ENCODE assay signal across 2 cellular contexts in genomic region chr20:52972965-52973819, GRCh38.
TF ChIP-seq lines count a peak whose summit lies in the region.

No MANE protein-coding gene starts in this region.

TF ChIP-seq in K562, 482 proteins besides CTCF, POLR2A, EP300 and RAD21:
- no peak for TF ChIP-seq BRD9 (IDR thresholded peaks at IDR 0.05; ENCODE audit: low read depth, partially characterized antibody)
- TF ChIP-seq ZBTB8A (IDR thresholded peaks at IDR 0.05; ENCODE audit: partially characterized antibody), result no peak
- TF ChIP-seq ZNF512 (tag; IDR thresholded peaks at IDR 0.05), result 0 out of 2 replicates have a peak, but pooled peaks have one; percentile 24

TF ChIP-seq in HepG2, 621 proteins besides CTCF, POLR2A, EP300 and RAD21:
- no peak for TF ChIP-seq GTF2F1 (IDR thresholded peaks at IDR 0.05; ENCODE audit: low read length)
- TF ChIP-seq KDM4B (CRISPR knock-in tag; IDR thresholded peaks at IDR 0.05), result no peak
- TF ChIP-seq ZBTB20 (CRISPR knock-in tag; IDR thresholded peaks at IDR 0.05; ENCODE audit: borderline replicate concordance, low read depth), result no peak
- TF ChIP-seq ARID2 (CRISPR knock-in tag; IDR thresholded peaks at IDR 0.05; ENCODE audit: borderline replicate concordance), result no peak
- no peak for TF ChIP-seq ZNF839 (CRISPR knock-in tag; IDR thresholded peaks at IDR 0.05; ENCODE audit: borderline replicate concordance)
- TF ChIP-seq ZNF282 (IDR thresholded peaks at IDR 0.05; ENCODE audit: partially characterized antibody), result no peak
- no peak for TF ChIP-seq NCOR1 (IDR thresholded peaks at IDR 0.05; ENCODE audit: borderline replicate concordance, low read length)
- 0 out of 2 replicates have a peak, but pooled peaks have one; percentile 30 for TF ChIP-seq ZNF605 (CRISPR knock-in tag; IDR thresholded peaks at IDR 0.05)
- TF ChIP-seq NKX3-1 (CRISPR knock-in tag; IDR thresholded peaks at IDR 0.05), result no peak
- no peak for TF ChIP-seq NFKBIZ (CRISPR knock-in tag; IDR thresholded peaks at IDR 0.05)
- TF ChIP-seq, protein P1, sequence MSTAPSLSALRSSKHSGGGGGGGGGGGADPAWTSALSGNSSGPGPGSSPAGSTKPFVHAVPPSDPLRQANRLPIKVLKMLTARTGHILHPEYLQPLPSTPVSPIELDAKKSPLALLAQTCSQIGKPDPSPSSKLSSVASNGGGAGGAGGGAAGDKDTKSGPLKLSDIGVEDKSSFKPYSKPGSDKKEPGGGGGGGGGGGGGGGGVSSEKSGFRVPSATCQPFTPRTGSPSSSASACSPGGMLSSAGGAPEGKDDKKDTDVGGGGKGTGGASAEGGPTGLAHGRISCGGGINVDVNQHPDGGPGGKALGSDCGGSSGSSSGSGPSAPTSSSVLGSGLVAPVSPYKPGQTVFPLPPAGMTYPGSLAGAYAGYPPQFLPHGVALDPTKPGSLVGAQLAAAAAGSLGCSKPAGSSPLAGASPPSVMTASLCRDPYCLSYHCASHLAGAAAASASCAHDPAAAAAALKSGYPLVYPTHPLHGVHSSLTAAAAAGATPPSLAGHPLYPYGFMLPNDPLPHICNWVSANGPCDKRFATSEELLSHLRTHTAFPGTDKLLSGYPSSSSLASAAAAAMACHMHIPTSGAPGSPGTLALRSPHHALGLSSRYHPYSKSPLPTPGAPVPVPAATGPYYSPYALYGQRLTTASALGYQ (CRISPR knock-in tag; IDR thresholded peaks at IDR 0.05), result no peak
- no peak for TF ChIP-seq KDM5B (CRISPR knock-in tag; IDR thresholded peaks at IDR 0.05; ENCODE audit: borderline replicate concordance)
- TF ChIP-seq EZH2 (conservative IDR thresholded peaks at IDR 0.05; ENCODE audit: low read depth, low read length), result 0 out of 2 replicates have a peak, but pooled peaks have one; percentile 81
- TF ChIP-seq KDM2A (CRISPR knock-in tag; IDR thresholded peaks at IDR 0.05; ENCODE audit: borderline replicate concordance, low read depth), result peak; percentile 37; the same call in 1 of the 2 replicates
- no peak for TF ChIP-seq CERS6 (CRISPR knock-in tag; IDR thresholded peaks at IDR 0.05)
- TF ChIP-seq ZNF562 (CRISPR knock-in tag; IDR thresholded peaks at IDR 0.05; ENCODE audit: borderline replicate concordance), result no peak
- TF ChIP-seq HNRNPL (IDR thresholded peaks at IDR 0.05; ENCODE audit: low read depth, low read length), result 0 out of 2 replicates have a peak, but pooled peaks have one; percentile 45
- 0 out of 2 replicates have a peak, but pooled peaks have one; percentile 24 for TF ChIP-seq MTA1 (CRISPR knock-in tag; IDR thresholded peaks at IDR 0.05; ENCODE audit: borderline replicate concordance)
- TF ChIP-seq, protein P2, sequence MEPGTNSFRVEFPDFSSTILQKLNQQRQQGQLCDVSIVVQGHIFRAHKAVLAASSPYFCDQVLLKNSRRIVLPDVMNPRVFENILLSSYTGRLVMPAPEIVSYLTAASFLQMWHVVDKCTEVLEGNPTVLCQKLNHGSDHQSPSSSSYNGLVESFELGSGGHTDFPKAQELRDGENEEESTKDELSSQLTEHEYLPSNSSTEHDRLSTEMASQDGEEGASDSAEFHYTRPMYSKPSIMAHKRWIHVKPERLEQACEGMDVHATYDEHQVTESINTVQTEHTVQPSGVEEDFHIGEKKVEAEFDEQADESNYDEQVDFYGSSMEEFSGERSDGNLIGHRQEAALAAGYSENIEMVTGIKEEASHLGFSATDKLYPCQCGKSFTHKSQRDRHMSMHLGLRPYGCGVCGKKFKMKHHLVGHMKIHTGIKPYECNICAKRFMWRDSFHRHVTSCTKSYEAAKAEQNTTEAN (CRISPR knock-in tag; conservative IDR thresholded peaks at IDR 0.05), result no peak
- no peak for TF ChIP-seq ZNF382 (CRISPR knock-in tag; IDR thresholded peaks at IDR 0.05; ENCODE audit: borderline replicate concordance)
- TF ChIP-seq GTF3A (CRISPR knock-in tag; conservative IDR thresholded peaks at IDR 0.05), result no peak
- TF ChIP-seq, protein P3, sequence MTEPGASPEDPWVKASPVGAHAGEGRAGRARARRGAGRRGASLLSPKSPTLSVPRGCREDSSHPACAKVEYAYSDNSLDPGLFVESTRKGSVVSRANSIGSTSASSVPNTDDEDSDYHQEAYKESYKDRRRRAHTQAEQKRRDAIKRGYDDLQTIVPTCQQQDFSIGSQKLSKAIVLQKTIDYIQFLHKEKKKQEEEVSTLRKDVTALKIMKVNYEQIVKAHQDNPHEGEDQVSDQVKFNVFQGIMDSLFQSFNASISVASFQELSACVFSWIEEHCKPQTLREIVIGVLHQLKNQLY (CRISPR knock-in tag; IDR thresholded peaks at IDR 0.05), result no peak
